In genomic region chr1:30756545-30757195, GRCh38 we compare ENCODE assay signal across 8 cellular contexts.
DNase-seq lines count a peak whose midpoint lies in the region; TF ChIP-seq lines count a peak whose summit lies in the region.

No MANE protein-coding gene starts in this region.

- in situ Hi-C loops in GM18951 (cut with MboI; ENCODE audit: low sequenced_read_pairs, unreplicated experiment): no loop called here

- H3K9ac ChIP-seq in adipocyte (ENCODE audit: low read length): no peak overlapping the region

- H3K4me3 ChIP-seq in adipocyte (ENCODE audit: low read length): peak overlapping the region; percentile 2

- peaks cover 8% of the 10 kb centered on the region for H3K27me3 ChIP-seq in adipocyte (replicated peaks; ENCODE audit: control insufficient read depth, insufficient read depth, low read length)

- H3K9me3 ChIP-seq in adipocyte (ENCODE audit: control insufficient read depth, low read length): no peaks in the 10 kb centered on the region

- DNase-seq in SKM-1 (lab: John Stamatoyannopoulos, UW; ENCODE audit: unreplicated experiment): peak; percentile 100
- DNase-seq in adipocyte (ENCODE audit: low read depth): peak; percentile 73
- DNase-seq in hypothalamus (lab: John Stamatoyannopoulos, UW): peak in 26 of 51 donors; percentile 14 to 67 (median 39)
- peak; percentile 75 for DNase-seq in stimulated activated CD4-positive, alpha-beta T cell treated with anti-CD3 and anti-CD28 coated beads, Interleukin-1b, Interleukin-23, amount 100 ng/mL, for 48 hours
- DNase-seq in NCI-H1436 (lab: John Stamatoyannopoulos, UW): no peak
- DNase-seq in NCI-H2107 (lab: John Stamatoyannopoulos, UW): no peak
- no peak for DNase-seq in cerebellar cortex (ENCODE audit: low spot score)

- peaks cover 25% of the 10 kb centered on the region for H3K4me1 ChIP-seq in adipocyte (ENCODE audit: control insufficient read depth, insufficient read depth, low read length)

- no peaks in the 10 kb centered on the region for H3K36me3 ChIP-seq in adipocyte (ENCODE audit: control insufficient read depth, insufficient read depth, low read length, severe bottlenecking)

- TF ChIP-seq POLR2A in GM18951 (IDR thresholded peaks at IDR 0.05; ENCODE audit: extremely low read depth, insufficient read depth, insufficient read length): peak; percentile 51

Comparison
In these comparisons a context has a peak if more than half of its experiments do, and no peak if none do; other contexts are left out.
1. DNase-seq: peak in SKM-1 (single experiment), adipocyte (single experiment), hypothalamus (26 of 51) and stimulated activated CD4-positive, alpha-beta T cell treated with anti-CD3 and anti-CD28 coated beads, Interleukin-1b, Interleukin-23, amount 100 ng/mL, for 48 hours (single experiment); none in NCI-H1436 (single experiment), NCI-H2107 (single experiment) and cerebellar cortex (single experiment).